In the genomic region with DNA sequence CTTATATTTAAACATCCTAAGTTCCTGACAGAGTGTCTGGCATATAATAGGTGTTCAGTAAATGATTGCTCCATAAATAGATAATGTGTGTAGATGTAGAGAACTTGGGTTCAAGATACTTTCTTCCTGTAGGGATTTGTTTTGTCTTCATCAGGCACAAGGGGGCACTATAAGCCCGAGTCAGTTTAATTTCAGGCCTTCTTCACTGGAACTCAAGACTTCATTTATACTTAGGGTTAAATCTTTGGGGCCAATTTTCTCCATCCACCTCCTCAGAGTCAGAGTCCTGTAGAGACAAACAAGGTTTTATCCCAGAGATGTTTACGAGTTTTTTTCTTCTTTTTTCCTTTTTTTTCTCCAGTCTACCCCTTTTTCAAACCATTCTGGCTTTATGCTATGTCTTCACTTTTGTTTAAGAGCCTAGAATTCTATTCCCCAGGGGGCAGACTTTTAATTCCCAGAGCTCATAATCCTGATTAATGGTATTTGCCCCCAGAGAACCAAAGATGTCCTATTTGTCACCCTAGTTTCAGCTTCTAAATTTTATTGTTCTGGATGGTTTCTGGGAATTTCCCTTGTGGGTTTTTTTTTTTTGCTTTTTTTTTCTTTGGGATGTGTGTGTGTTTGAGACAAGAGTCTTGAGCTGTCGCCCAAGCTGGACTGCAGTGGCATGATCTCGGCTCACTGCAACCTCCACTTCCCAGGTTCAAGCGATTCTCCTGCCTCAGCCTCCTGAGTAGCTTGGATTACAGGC, we compare ENCODE assay signal across 8 cellular contexts.
DNase-seq lines count a peak whose midpoint lies in the region; ATAC-seq lines count a peak whose summit lies in the region.

No MANE protein-coding gene starts in this region.

- no peak overlapping the region for H3K4me3 ChIP-seq in Jurkat, Clone E6-1 (ENCODE audit: low read length)

- peak; percentile 22 for DNase-seq in NCI-H2171 treated with DMSO at 0.1 percent for 48 hours (lab: John Stamatoyannopoulos, UW)
- no peak for DNase-seq in NCI-H2171 (lab: John Stamatoyannopoulos, UW)
- DNase-seq in Jurkat, Clone E6-1 (ENCODE audit: low read depth, low spot score), result peak; percentile 82
- peak; percentile 39 for DNase-seq in SKM-1 (lab: John Stamatoyannopoulos, UW; ENCODE audit: unreplicated experiment)
- DNase-seq in cerebellum (ENCODE audit: low spot score), result peak; percentile 47
- DNase-seq in midbrain (lab: John Stamatoyannopoulos, UW), result peak; percentile 56
- DNase-seq in HuH-7 (ENCODE audit: low spot score), result no peak

- ATAC-seq in GM18519 (IDR thresholded peaks at IDR 0.05; ENCODE audit: low FRiP score, unreplicated experiment), result no peak

Comparison
In these comparisons a context has a peak if more than half of its experiments do, and no peak if none do; other contexts are left out.
1. DNase-seq: peak in NCI-H2171 treated with DMSO at 0.1 percent for 48 hours (single experiment), Jurkat, Clone E6-1 (single experiment), SKM-1 (single experiment), cerebellum (single experiment) and midbrain (single experiment); none in NCI-H2171 (single experiment) and HuH-7 (single experiment).